In the genomic region with DNA sequence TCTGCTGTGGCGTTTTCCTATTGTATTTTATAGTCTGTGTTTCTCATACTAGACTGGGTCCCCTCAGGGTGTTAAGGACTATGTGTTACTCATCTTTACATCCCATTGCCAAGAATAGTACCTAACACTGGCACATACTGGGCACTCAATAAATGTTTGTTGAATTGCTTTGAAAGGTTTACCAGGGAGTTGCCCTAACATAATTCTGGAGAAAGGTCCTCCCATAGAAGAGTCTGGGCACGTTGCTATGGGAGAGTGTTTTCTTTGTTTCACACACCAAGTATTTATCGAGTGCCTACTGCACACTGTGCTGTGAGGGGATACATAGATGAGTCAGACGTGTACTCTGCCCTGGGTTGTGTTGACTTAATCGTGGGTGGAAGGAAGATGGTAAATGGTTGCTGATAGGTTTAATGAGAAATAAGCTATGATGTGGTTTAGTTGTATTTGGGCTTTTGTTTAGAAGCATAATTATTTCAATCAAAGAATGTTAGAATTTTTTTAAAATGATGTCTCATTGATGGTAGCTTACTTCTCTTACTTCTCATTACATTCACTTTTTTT, we compare ENCODE assay signal across 8 cellular contexts. TPM values are rescaled to one million over a fixed set of nuclear protein-coding genes. Genes with fewer than 3 reads are reported as not detected.
DNase-seq lines count a peak whose midpoint lies in the region; ATAC-seq lines count a peak whose summit lies in the region.

No MANE protein-coding gene starts in this region.

- H3K27ac Mint-ChIP-seq in activated naive CD8-positive, alpha-beta T cell: peak overlapping the region; percentile 67

- H3K27me3 Mint-ChIP-seq in activated naive CD8-positive, alpha-beta T cell: no peaks in the 10 kb centered on the region

- peak; percentile 73 for ATAC-seq in GM21528 (IDR thresholded peaks at IDR 0.05; ENCODE audit: low FRiP score, unreplicated experiment)

- peaks cover 8% of the 10 kb centered on the region for H3K36me3 Mint-ChIP-seq in activated naive CD8-positive, alpha-beta T cell

- peak; percentile 25 for DNase-seq in NCI-H1436 (lab: John Stamatoyannopoulos, UW)
- DNase-seq in NCI-H1436 treated with DMSO at 0.1 percent for 48 hours (lab: John Stamatoyannopoulos, UW): no peak
- DNase-seq in HPDE6-E6E7 (ENCODE audit: extremely low spot score): peak; percentile 80
- DNase-seq in mucosa of gallbladder (ENCODE audit: low spot score): peak; percentile 69
- DNase-seq in NCI-H524 (lab: John Stamatoyannopoulos, UW): no peak
- DNase-seq in NK-92 (lab: John Stamatoyannopoulos, UW; ENCODE audit: unreplicated experiment): no peak

- H3K4me3 Mint-ChIP-seq in activated naive CD8-positive, alpha-beta T cell: no peak overlapping the region

- H3K9me3 Mint-ChIP-seq in activated naive CD8-positive, alpha-beta T cell (ENCODE audit: low read depth): no peaks in the 10 kb centered on the region

- H3K4me1 Mint-ChIP-seq in activated naive CD8-positive, alpha-beta T cell (ENCODE audit: low read depth): peaks cover 60% of the 10 kb centered on the region

RNA-seq across cellular contexts. Expression of gene AFF1, which starts 42.9 kb away (rescaled TPM):
- total RNA-seq in mucosa of gallbladder: 97.3 TPM

Comparison
In these comparisons a context has a peak if more than half of its experiments do, and no peak if none do; other contexts are left out.
1. DNase-seq: peak in NCI-H1436 (single experiment), HPDE6-E6E7 (single experiment) and mucosa of gallbladder (single experiment); none in NCI-H1436 treated with DMSO at 0.1 percent for 48 hours (single experiment), NCI-H524 (0 of 2) and NK-92 (single experiment).